In genomic region chr10:100364735-100365391, GRCh38 we compare ENCODE assay signal across 8 cellular contexts. TPM values are rescaled to one million over a fixed set of nuclear protein-coding genes. Genes with fewer than 3 reads are reported as not detected.
A peak's percentile ranks its signal among the peaks of the same experiment; 100 is the strongest.
DNase-seq lines count a peak whose midpoint lies in the region; ATAC-seq lines count a peak whose summit lies in the region.

No MANE protein-coding gene starts in this region.

- DNase-seq in HK-2 (ENCODE audit: unreplicated experiment) (peak; percentile 87), OCI-M1 (lab: John Stamatoyannopoulos, UW) (peak; percentile 82), epithelial cell of prostate (ENCODE audit: low read depth, low spot score) (peak; percentile 75), myocyte (ENCODE audit: low read depth) (peak; percentile 93), inferior parietal cortex (ENCODE audit: extremely low spot score) (no peak)
- no peak for DNase-seq in activated T-cell treated with anti-CD3 and anti-CD28 coated beads, Interleukin-2, amount 50 U/mL, for 48 hours

- peak overlapping the region; percentile 81 for H3K27ac ChIP-seq in epithelial cell of prostate

- no peak for ATAC-seq in HG02852 (IDR thresholded peaks at IDR 0.05; ENCODE audit: unreplicated experiment)
- no peak for ATAC-seq in GM21528 (IDR thresholded peaks at IDR 0.05; ENCODE audit: low FRiP score, unreplicated experiment)

RNA-seq across cellular contexts. Expression of gene SCD, which starts 17.8 kb away (rescaled TPM):
- 502 and 937 TPM in 2 replicates for total RNA-seq in myocyte
- polyA plus RNA-seq in myocyte (2012), result 327 TPM

RNA-seq across cellular contexts. Expression of gene PKD2L1, which starts 34.8 kb away (rescaled TPM):
- total RNA-seq in myocyte, result 0.13 TPM in 1 of 2 replicates, not detected in the other
- polyA plus RNA-seq in myocyte (2012), result not detected

Comparison
In these comparisons a context has a peak if more than half of its experiments do, and no peak if none do; other contexts are left out.
1. DNase-seq: peak in HK-2 (single experiment), OCI-M1 (single experiment), epithelial cell of prostate (single experiment) and myocyte (single experiment); none in inferior parietal cortex (single experiment) and activated T-cell treated with anti-CD3 and anti-CD28 coated beads, Interleukin-2, amount 50 U/mL, for 48 hours (0 of 2).